24 cellular contexts compared by ENCODE assay signal in genomic region chr7:17617380-17617779, GRCh38.
"Had no signal": no experiment of that assay in that cellular context is flagged by ENCODE, and none has a peak within 500 bp of the region (broad histone marks: within the 10 kb centered on the region; RNA-seq: fewer than 3 reads in every experiment).

No MANE protein-coding gene starts in this region.

- H3K27me3 ChIP-seq: body of pancreas, dorsolateral prefrontal cortex, neural progenitor cell, ovary, sigmoid colon, spleen had no signal

- H3K27me3 Mint-ChIP-seq: activated B cell treated with CpG ODN at 0.5 μM for 24 hours; activated CD4-positive, alpha-beta memory T cell treated with anti-CD3 and anti-CD28 coated beads for 36 hours; activated naive CD8-positive, alpha-beta T cell; memory B cell; stimulated activated naive B cell treated with anti-CD40 and anti-IgM and Interleukin-4, amounts not matched to agents 10 μg/mL and 1 μg/mL and 100 μg/mL, for 72 hours had no signal

- H3K4me1 ChIP-seq: left ventricle myocardium inferior, neural progenitor cell, sigmoid colon, spleen had no signal

- H3K9me3 ChIP-seq: body of pancreas, mucosa of descending colon, ovary, sigmoid colon, spleen, thoracic aorta had no signal

- H3K36me3 Mint-ChIP-seq: activated CD4-positive, alpha-beta memory T cell treated with anti-CD3 and anti-CD28 coated beads for 36 hours; activated naive CD8-positive, alpha-beta T cell; memory B cell; naive thymus-derived CD4-positive, alpha-beta T cell; neural progenitor cell; stimulated activated naive B cell treated with anti-CD40 and anti-IgM and Interleukin-4, amounts not matched to agents 10 μg/mL and 1 μg/mL and 100 μg/mL, for 72 hours had no signal

- H3K36me3 ChIP-seq: left ventricle myocardium inferior, neural progenitor cell, ovary, sigmoid colon, spleen, thoracic aorta had no signal

- H3K4me3 ChIP-seq: body of pancreas, dorsolateral prefrontal cortex, left ventricle myocardium inferior, mucosa of descending colon, neural progenitor cell, ovary, sigmoid colon, spleen, thoracic aorta had no signal

- H3K4me3 Mint-ChIP-seq: activated B cell treated with CpG ODN at 0.5 μM for 24 hours; activated CD4-positive, alpha-beta memory T cell treated with anti-CD3 and anti-CD28 coated beads for 36 hours; activated naive CD8-positive, alpha-beta T cell; activated T-helper 1 cell treated with anti-CD3 and anti-CD28 coated beads, Interleukin-12 subunit alpha, Interleukin-12 subunit beta, Interleukin-2, Interleukin-4 antibody, amounts not matched to agents 30 ng/mL and 10 ng/mL and 1 ng/mL, durations not matched to agents 14 hours and 24 hours and 36 hours; memory B cell; naive thymus-derived CD4-positive, alpha-beta T cell; neural progenitor cell; stimulated activated naive B cell treated with anti-CD40 and anti-IgM and Interleukin-4, amounts not matched to agents 10 μg/mL and 1 μg/mL and 100 μg/mL, for 72 hours; T-helper 2 cell treated with Interferon-gamma antibody and Interleukin-4, amounts not matched to agents 5 μg/mL and 100 μg/mL, for 36 hours had no signal

- H3K27ac ChIP-seq: body of pancreas, dorsolateral prefrontal cortex, left ventricle myocardium inferior, neural progenitor cell, ovary, sigmoid colon, spleen, thoracic aorta had no signal

- ATAC-seq: body of pancreas; mucosa of descending colon; naive thymus-derived CD4-positive, alpha-beta T cell; stimulated activated naive B cell treated with anti-CD40 and anti-IgM and Interleukin-4, amounts not matched to agents 10 μg/mL and 1 μg/mL and 100 μg/mL, for 72 hours had no signal

- DNase-seq: activated B cell treated with CpG ODN at 0.5 μM for 24 hours; activated CD4-positive, alpha-beta memory T cell treated with anti-CD3 and anti-CD28 coated beads for 36 hours; activated CD4-positive, alpha-beta T cell treated with anti-CD3 and anti-CD28 coated beads for 4 hours; activated gamma-delta T cell treated with Interleukin-2 at 50 U/mL for 16 hours; activated T-cell treated with anti-CD3 and anti-CD28 coated beads for 4 hours; amniotic stem cell; body of pancreas; dorsolateral prefrontal cortex; foreskin melanocyte; glutamatergic neuron; hypothalamus; left ventricle myocardium inferior; mucosa of descending colon; naive thymus-derived CD4-positive, alpha-beta T cell; ovary; sigmoid colon; spleen; stimulated activated naive B cell treated with anti-CD40 and anti-IgM and Interleukin-4, amounts not matched to agents 10 μg/mL and 1 μg/mL and 100 μg/mL, for 72 hours had no signal

- H3K4me1 Mint-ChIP-seq: activated B cell treated with CpG ODN at 0.5 μM for 24 hours; naive thymus-derived CD4-positive, alpha-beta T cell; neural progenitor cell; stimulated activated naive B cell treated with anti-CD40 and anti-IgM and Interleukin-4, amounts not matched to agents 10 μg/mL and 1 μg/mL and 100 μg/mL, for 72 hours had no signal

- H3K27ac Mint-ChIP-seq: activated B cell treated with CpG ODN at 0.5 μM for 24 hours; activated CD4-positive, alpha-beta memory T cell treated with anti-CD3 and anti-CD28 coated beads for 36 hours; activated naive CD8-positive, alpha-beta T cell; activated T-helper 1 cell treated with anti-CD3 and anti-CD28 coated beads, Interleukin-12 subunit alpha, Interleukin-12 subunit beta, Interleukin-2, Interleukin-4 antibody, amounts not matched to agents 30 ng/mL and 10 ng/mL and 1 ng/mL, durations not matched to agents 14 hours and 24 hours and 36 hours; memory B cell; naive thymus-derived CD4-positive, alpha-beta T cell; neural progenitor cell; stimulated activated naive B cell treated with anti-CD40 and anti-IgM and Interleukin-4, amounts not matched to agents 10 μg/mL and 1 μg/mL and 100 μg/mL, for 72 hours; T-helper 2 cell treated with Interferon-gamma antibody and Interleukin-4, amounts not matched to agents 5 μg/mL and 100 μg/mL, for 36 hours had no signal
